In the genomic region with DNA sequence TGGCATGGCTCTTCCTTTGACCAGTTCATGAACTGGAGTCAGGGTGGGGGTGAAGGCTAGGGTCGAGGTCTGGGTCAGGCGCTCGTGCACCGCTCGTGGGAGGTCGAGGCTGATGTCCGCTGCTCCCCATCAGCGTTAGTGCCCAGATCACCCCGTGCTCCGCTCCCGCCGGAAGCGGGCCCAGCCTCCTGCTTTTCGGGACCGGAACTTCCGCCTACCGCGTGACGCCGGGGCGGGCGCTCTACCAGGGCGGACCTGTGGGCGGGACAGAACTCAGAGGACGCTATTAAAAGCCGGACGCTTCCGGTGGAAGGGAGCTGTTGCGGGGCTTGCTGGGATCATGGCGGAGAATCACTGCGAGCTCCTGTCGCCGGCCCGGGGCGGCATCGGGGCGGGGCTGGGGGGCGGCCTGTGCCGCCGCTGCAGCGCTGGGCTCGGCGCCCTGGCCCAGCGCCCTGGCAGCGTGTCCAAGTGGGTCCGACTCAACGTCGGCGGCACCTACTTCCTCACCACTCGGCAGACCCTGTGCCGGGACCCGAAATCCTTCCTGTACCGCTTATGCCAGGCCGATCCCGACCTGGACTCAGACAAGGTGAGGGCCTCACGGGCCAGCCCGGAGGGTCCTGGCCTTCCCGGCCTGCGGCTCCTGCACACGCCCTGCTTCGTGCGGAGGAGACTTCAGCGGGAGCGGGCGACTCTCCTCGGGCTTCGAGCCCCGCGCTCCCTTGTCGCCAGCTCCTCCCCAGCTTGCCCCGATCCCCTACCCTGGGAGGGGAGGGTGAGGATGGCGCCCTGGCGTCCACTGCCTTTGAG, we compare ENCODE assay signal across 1 cellular context.
TF ChIP-seq lines count a peak whose summit lies in the region.

A gene with protein sequence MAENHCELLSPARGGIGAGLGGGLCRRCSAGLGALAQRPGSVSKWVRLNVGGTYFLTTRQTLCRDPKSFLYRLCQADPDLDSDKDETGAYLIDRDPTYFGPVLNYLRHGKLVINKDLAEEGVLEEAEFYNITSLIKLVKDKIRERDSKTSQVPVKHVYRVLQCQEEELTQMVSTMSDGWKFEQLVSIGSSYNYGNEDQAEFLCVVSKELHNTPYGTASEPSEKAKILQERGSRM (plus strand): TSS at position 315 of the 813 bp plus-strand sequence. CDS start 26 bp downstream, at position 341.

TF ChIP-seq in HepG2, 621 proteins besides CTCF, POLR2A, EP300 and RAD21 (continued from another document and continues in another):
- TF ChIP-seq, protein P1, sequence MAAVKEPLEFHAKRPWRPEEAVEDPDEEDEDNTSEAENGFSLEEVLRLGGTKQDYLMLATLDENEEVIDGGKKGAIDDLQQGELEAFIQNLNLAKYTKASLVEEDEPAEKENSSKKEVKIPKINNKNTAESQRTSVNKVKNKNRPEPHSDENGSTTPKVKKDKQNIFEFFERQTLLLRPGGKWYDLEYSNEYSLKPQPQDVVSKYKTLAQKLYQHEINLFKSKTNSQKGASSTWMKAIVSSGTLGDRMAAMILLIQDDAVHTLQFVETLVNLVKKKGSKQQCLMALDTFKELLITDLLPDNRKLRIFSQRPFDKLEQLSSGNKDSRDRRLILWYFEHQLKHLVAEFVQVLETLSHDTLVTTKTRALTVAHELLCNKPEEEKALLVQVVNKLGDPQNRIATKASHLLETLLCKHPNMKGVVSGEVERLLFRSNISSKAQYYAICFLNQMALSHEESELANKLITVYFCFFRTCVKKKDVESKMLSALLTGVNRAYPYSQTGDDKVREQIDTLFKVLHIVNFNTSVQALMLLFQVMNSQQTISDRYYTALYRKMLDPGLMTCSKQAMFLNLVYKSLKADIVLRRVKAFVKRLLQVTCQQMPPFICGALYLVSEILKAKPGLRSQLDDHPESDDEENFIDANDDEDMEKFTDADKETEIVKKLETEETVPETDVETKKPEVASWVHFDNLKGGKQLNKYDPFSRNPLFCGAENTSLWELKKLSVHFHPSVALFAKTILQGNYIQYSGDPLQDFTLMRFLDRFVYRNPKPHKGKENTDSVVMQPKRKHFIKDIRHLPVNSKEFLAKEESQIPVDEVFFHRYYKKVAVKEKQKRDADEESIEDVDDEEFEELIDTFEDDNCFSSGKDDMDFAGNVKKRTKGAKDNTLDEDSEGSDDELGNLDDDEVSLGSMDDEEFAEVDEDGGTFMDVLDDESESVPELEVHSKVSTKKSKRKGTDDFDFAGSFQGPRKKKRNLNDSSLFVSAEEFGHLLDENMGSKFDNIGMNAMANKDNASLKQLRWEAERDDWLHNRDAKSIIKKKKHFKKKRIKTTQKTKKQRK (IDR thresholded peaks at IDR 0.05; ENCODE audit: low read length) = no peak
- TF ChIP-seq, protein P2, sequence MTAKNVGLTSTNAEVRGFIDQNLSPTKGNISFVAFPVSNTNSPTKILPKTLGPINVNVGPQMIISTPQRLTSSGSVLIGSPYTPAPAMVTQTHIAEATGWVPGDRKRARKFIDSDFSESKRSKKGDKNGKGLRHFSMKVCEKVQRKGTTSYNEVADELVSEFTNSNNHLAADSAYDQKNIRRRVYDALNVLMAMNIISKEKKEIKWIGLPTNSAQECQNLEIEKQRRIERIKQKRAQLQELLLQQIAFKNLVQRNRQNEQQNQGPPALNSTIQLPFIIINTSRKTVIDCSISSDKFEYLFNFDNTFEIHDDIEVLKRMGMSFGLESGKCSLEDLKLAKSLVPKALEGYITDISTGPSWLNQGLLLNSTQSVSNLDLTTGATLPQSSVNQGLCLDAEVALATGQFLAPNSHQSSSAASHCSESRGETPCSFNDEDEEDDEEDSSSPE (CRISPR knock-in tag; IDR thresholded peaks at IDR 0.05) = peak; percentile 83
- TF ChIP-seq ZNF841 (CRISPR knock-in tag; IDR thresholded peaks at IDR 0.05; ENCODE audit: borderline replicate concordance) (no peak), ISX (CRISPR knock-in tag; conservative IDR thresholded peaks at IDR 0.05) (no peak; the same call in 1 of the 2 replicates), RELA (CRISPR knock-in tag; IDR thresholded peaks at IDR 0.05) (peak; percentile 64; the same call in 1 of the 2 replicates), SETDB1 (CRISPR knock-in tag; IDR thresholded peaks at IDR 0.05; ENCODE audit: borderline replicate concordance) (no peak), CBFB (CRISPR knock-in tag; IDR thresholded peaks at IDR 0.05) (peak; percentile 92), ZNF550 (CRISPR knock-in tag; IDR thresholded peaks at IDR 0.05; ENCODE audit: borderline replicate concordance) (no peak), BHLHE40 (IDR thresholded peaks at IDR 0.05; ENCODE audit: low read length) (peak; percentile 66), FOXA3 (CRISPR knock-in tag; IDR thresholded peaks at IDR 0.05) (peak; percentile 80), ZNF775 (CRISPR knock-in tag; IDR thresholded peaks at IDR 0.05; ENCODE audit: borderline replicate concordance) (no peak), ZSCAN9 (CRISPR knock-in tag; IDR thresholded peaks at IDR 0.05; ENCODE audit: borderline replicate concordance) (peak; percentile 98), ZNF737 (CRISPR knock-in tag; IDR thresholded peaks at IDR 0.05; ENCODE audit: borderline replicate concordance) (no peak), NCOA2 (CRISPR knock-in tag; IDR thresholded peaks at IDR 0.05) (peak; percentile 59), GABPA (IDR thresholded peaks at IDR 0.05; ENCODE audit: low read depth, low read length) (peak; percentile 98), GABPA (CRISPR knock-in tag; IDR thresholded peaks at IDR 0.05; ENCODE audit: low read depth) (peak; percentile 98), IKZF4 (CRISPR knock-in tag; IDR thresholded peaks at IDR 0.05; ENCODE audit: borderline replicate concordance, low read depth, not compliant biosample characterization) (peak; percentile 82), POLR2AphosphoS2 (IDR thresholded peaks at IDR 0.05; ENCODE audit: low read depth, low read length) (no peak), ZNF709 (CRISPR knock-in tag; IDR thresholded peaks at IDR 0.05) (no peak), KAT2B (IDR thresholded peaks at IDR 0.05; ENCODE audit: borderline replicate concordance, low read depth, low read length) (no peak), AGO1 (IDR thresholded peaks at IDR 0.05; ENCODE audit: low read depth, low read length, poor library complexity, severe bottlenecking) (peak; percentile 29), NRL (CRISPR knock-in tag; IDR thresholded peaks at IDR 0.05; ENCODE audit: borderline replicate concordance) (peak; percentile 91; the same call in 1 of the 2 replicates)
- TF ChIP-seq, protein P3, sequence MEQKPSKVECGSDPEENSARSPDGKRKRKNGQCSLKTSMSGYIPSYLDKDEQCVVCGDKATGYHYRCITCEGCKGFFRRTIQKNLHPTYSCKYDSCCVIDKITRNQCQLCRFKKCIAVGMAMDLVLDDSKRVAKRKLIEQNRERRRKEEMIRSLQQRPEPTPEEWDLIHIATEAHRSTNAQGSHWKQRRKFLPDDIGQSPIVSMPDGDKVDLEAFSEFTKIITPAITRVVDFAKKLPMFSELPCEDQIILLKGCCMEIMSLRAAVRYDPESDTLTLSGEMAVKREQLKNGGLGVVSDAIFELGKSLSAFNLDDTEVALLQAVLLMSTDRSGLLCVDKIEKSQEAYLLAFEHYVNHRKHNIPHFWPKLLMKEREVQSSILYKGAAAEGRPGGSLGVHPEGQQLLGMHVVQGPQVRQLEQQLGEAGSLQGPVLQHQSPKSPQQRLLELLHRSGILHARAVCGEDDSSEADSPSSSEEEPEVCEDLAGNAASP (CRISPR knock-in tag; IDR thresholded peaks at IDR 0.05; ENCODE audit: borderline replicate concordance) = peak; percentile 78
- TF ChIP-seq, protein P4, sequence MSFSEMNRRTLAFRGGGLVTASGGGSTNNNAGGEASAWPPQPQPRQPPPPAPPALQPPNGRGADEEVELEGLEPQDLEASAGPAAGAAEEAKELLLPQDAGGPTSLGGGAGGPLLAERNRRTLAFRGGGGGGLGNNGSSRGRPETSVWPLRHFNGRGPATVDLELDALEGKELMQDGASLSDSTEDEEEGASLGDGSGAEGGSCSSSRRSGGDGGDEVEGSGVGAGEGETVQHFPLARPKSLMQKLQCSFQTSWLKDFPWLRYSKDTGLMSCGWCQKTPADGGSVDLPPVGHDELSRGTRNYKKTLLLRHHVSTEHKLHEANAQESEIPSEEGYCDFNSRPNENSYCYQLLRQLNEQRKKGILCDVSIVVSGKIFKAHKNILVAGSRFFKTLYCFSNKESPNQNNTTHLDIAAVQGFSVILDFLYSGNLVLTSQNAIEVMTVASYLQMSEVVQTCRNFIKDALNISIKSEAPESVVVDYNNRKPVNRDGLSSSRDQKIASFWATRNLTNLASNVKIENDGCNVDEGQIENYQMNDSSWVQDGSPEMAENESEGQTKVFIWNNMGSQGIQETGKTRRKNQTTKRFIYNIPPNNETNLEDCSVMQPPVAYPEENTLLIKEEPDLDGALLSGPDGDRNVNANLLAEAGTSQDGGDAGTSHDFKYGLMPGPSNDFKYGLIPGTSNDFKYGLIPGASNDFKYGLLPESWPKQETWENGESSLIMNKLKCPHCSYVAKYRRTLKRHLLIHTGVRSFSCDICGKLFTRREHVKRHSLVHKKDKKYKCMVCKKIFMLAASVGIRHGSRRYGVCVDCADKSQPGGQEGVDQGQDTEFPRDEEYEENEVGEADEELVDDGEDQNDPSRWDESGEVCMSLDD (CRISPR knock-in tag; IDR thresholded peaks at IDR 0.05; ENCODE audit: borderline replicate concordance) = peak; percentile 63; the same call in 1 of the 2 replicates
- TF ChIP-seq, protein P5, sequence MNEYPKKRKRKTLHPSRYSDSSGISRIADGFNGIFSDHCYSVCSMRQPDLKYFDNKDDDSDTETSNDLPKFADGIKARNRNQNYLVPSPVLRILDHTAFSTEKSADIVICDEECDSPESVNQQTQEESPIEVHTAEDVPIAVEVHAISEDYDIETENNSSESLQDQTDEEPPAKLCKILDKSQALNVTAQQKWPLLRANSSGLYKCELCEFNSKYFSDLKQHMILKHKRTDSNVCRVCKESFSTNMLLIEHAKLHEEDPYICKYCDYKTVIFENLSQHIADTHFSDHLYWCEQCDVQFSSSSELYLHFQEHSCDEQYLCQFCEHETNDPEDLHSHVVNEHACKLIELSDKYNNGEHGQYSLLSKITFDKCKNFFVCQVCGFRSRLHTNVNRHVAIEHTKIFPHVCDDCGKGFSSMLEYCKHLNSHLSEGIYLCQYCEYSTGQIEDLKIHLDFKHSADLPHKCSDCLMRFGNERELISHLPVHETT (CRISPR knock-in tag; conservative IDR thresholded peaks at IDR 0.05) = peak; percentile 99
- TF ChIP-seq, protein P6, sequence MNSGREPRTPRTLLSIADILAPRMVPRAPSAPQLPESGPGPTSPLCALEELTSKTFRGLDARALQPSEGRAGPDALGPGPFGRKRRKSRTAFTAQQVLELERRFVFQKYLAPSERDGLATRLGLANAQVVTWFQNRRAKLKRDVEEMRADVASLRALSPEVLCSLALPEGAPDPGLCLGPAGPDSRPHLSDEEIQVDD (CRISPR knock-in tag; IDR thresholded peaks at IDR 0.05; ENCODE audit: borderline replicate concordance) = peak; percentile 68; the same call in 1 of the 2 replicates
- TF ChIP-seq, protein P7, sequence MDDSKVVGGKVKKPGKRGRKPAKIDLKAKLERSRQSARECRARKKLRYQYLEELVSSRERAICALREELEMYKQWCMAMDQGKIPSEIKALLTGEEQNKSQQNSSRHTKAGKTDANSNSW (CRISPR knock-in tag; IDR thresholded peaks at IDR 0.05; ENCODE audit: borderline replicate concordance) = peak; percentile 68; the same call in 1 of the 2 replicates
- TF ChIP-seq, protein P8, sequence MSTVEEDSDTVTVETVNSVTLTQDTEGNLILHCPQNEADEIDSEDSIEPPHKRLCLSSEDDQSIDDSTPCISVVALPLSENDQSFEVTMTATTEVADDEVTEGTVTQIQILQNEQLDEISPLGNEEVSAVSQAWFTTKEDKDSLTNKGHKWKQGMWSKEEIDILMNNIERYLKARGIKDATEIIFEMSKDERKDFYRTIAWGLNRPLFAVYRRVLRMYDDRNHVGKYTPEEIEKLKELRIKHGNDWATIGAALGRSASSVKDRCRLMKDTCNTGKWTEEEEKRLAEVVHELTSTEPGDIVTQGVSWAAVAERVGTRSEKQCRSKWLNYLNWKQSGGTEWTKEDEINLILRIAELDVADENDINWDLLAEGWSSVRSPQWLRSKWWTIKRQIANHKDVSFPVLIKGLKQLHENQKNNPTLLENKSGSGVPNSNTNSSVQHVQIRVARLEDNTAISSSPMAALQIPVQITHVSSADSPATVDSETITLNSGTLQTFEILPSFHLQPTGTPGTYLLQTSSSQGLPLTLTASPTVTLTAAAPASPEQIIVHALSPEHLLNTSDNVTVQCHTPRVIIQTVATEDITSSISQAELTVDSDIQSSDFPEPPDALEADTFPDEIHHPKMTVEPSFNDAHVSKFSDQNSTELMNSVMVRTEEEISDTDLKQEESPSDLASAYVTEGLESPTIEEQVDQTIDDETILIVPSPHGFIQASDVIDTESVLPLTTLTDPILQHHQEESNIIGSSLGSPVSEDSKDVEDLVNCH (CRISPR knock-in tag; IDR thresholded peaks at IDR 0.05) = no peak
- TF ChIP-seq, protein P9, sequence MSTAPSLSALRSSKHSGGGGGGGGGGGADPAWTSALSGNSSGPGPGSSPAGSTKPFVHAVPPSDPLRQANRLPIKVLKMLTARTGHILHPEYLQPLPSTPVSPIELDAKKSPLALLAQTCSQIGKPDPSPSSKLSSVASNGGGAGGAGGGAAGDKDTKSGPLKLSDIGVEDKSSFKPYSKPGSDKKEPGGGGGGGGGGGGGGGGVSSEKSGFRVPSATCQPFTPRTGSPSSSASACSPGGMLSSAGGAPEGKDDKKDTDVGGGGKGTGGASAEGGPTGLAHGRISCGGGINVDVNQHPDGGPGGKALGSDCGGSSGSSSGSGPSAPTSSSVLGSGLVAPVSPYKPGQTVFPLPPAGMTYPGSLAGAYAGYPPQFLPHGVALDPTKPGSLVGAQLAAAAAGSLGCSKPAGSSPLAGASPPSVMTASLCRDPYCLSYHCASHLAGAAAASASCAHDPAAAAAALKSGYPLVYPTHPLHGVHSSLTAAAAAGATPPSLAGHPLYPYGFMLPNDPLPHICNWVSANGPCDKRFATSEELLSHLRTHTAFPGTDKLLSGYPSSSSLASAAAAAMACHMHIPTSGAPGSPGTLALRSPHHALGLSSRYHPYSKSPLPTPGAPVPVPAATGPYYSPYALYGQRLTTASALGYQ (CRISPR knock-in tag; IDR thresholded peaks at IDR 0.05) = 0 out of 2 replicates have a peak, but pooled peaks have one; percentile 47
- TF ChIP-seq, protein P10, sequence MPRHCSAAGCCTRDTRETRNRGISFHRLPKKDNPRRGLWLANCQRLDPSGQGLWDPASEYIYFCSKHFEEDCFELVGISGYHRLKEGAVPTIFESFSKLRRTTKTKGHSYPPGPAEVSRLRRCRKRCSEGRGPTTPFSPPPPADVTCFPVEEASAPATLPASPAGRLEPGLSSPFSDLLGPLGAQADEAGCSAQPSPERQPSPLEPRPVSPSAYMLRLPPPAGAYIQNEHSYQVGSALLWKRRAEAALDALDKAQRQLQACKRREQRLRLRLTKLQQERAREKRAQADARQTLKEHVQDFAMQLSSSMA (CRISPR knock-in tag; IDR thresholded peaks at IDR 0.05) = peak; percentile 89; the same call in 1 of the 2 replicates
- TF ChIP-seq, protein P11, sequence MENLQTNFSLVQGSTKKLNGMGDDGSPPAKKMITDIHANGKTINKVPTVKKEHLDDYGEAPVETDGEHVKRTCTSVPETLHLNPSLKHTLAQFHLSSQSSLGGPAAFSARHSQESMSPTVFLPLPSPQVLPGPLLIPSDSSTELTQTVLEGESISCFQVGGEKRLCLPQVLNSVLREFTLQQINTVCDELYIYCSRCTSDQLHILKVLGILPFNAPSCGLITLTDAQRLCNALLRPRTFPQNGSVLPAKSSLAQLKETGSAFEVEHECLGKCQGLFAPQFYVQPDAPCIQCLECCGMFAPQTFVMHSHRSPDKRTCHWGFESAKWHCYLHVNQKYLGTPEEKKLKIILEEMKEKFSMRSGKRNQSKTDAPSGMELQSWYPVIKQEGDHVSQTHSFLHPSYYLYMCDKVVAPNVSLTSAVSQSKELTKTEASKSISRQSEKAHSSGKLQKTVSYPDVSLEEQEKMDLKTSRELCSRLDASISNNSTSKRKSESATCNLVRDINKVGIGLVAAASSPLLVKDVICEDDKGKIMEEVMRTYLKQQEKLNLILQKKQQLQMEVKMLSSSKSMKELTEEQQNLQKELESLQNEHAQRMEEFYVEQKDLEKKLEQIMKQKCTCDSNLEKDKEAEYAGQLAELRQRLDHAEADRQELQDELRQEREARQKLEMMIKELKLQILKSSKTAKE (CRISPR knock-in tag; IDR thresholded peaks at IDR 0.05; ENCODE audit: borderline replicate concordance) = no peak
